ENCODE assay signal across 1 cellular context in the genomic region with DNA sequence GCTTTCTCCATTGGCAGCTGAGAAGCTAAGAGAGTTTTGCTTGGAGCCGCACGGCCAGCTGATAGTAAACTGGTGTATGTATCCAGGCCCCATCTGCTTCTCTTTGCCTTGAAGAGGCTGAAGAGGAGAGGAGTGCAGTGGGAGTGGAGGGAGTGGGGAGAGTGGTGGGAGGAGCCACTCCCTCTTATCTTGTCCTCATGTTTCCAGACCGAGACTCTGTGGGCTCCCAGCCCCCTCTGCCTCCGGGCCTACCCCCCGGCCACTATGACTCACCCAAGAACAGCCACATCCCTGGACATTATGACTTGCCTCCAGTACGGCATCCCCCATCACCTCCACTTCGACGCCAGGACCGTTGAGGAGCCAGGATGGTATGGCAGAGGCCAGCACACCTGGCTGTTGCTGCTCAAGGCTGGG.
TF ChIP-seq lines count a peak whose summit lies in the region.

No MANE protein-coding gene starts in this region.

TF ChIP-seq in K562, 482 proteins besides CTCF, POLR2A, EP300 and RAD21 (continued from another document and continues in another):
- TF ChIP-seq, protein P1, sequence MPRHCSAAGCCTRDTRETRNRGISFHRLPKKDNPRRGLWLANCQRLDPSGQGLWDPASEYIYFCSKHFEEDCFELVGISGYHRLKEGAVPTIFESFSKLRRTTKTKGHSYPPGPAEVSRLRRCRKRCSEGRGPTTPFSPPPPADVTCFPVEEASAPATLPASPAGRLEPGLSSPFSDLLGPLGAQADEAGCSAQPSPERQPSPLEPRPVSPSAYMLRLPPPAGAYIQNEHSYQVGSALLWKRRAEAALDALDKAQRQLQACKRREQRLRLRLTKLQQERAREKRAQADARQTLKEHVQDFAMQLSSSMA (CRISPR knock-in tag; IDR thresholded peaks at IDR 0.05), result no peak
- no peak for TF ChIP-seq NR4A1 (CRISPR knock-in tag; IDR thresholded peaks at IDR 0.05)
- no peak for TF ChIP-seq NR4A1 (tag; IDR thresholded peaks at IDR 0.05)
- no peak for TF ChIP-seq ZNF79 (CRISPR knock-in tag; IDR thresholded peaks at IDR 0.05; ENCODE audit: low read depth)
- TF ChIP-seq, protein P2, sequence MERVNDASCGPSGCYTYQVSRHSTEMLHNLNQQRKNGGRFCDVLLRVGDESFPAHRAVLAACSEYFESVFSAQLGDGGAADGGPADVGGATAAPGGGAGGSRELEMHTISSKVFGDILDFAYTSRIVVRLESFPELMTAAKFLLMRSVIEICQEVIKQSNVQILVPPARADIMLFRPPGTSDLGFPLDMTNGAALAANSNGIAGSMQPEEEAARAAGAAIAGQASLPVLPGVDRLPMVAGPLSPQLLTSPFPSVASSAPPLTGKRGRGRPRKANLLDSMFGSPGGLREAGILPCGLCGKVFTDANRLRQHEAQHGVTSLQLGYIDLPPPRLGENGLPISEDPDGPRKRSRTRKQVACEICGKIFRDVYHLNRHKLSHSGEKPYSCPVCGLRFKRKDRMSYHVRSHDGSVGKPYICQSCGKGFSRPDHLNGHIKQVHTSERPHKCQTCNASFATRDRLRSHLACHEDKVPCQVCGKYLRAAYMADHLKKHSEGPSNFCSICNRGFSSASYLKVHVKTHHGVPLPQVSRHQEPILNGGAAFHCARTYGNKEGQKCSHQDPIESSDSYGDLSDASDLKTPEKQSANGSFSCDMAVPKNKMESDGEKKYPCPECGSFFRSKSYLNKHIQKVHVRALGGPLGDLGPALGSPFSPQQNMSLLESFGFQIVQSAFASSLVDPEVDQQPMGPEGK (CRISPR knock-in tag; IDR thresholded peaks at IDR 0.05; ENCODE audit: borderline replicate concordance), result no peak
- TF ChIP-seq U2AF1 (optimal IDR thresholded peaks at IDR 0.05; ENCODE audit: low read depth, low read length), result no peak
- TF ChIP-seq SREBF1 (IDR thresholded peaks at IDR 0.05; ENCODE audit: borderline replicate concordance, low read depth, low read length), result no peak
- no peak for TF ChIP-seq ZSCAN29 (IDR thresholded peaks at IDR 0.05)
- TF ChIP-seq KLF6 (CRISPR knock-in tag; IDR thresholded peaks at IDR 0.05; ENCODE audit: borderline replicate concordance), result no peak
- no peak for TF ChIP-seq COPS2 (conservative IDR thresholded peaks at IDR 0.05)
- TF ChIP-seq ZNF146 (CRISPR knock-in tag; IDR thresholded peaks at IDR 0.05; ENCODE audit: unreplicated experiment), result no peak
- peak; percentile 98 for TF ChIP-seq FOSL1 (tag; conservative IDR thresholded peaks at IDR 0.05)
- TF ChIP-seq, protein P3, sequence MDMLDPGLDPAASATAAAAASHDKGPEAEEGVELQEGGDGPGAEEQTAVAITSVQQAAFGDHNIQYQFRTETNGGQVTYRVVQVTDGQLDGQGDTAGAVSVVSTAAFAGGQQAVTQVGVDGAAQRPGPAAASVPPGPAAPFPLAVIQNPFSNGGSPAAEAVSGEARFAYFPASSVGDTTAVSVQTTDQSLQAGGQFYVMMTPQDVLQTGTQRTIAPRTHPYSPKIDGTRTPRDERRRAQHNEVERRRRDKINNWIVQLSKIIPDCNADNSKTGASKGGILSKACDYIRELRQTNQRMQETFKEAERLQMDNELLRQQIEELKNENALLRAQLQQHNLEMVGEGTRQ (CRISPR knock-in tag; IDR thresholded peaks at IDR 0.05), result no peak
- TF ChIP-seq ZNF174 (CRISPR knock-in tag; IDR thresholded peaks at IDR 0.05), result no peak
- TF ChIP-seq, protein P4, sequence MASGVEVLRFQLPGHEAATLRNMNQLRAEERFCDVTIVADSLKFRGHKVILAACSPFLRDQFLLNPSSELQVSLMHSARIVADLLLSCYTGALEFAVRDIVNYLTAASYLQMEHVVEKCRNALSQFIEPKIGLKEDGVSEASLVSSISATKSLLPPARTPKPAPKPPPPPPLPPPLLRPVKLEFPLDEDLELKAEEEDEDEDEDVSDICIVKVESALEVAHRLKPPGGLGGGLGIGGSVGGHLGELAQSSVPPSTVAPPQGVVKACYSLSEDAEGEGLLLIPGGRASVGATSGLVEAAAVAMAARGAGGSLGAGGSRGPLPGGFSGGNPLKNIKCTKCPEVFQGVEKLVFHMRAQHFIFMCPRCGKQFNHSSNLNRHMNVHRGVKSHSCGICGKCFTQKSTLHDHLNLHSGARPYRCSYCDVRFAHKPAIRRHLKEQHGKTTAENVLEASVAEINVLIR (CRISPR knock-in tag; IDR thresholded peaks at IDR 0.05), result no peak
- TF ChIP-seq, protein P5, sequence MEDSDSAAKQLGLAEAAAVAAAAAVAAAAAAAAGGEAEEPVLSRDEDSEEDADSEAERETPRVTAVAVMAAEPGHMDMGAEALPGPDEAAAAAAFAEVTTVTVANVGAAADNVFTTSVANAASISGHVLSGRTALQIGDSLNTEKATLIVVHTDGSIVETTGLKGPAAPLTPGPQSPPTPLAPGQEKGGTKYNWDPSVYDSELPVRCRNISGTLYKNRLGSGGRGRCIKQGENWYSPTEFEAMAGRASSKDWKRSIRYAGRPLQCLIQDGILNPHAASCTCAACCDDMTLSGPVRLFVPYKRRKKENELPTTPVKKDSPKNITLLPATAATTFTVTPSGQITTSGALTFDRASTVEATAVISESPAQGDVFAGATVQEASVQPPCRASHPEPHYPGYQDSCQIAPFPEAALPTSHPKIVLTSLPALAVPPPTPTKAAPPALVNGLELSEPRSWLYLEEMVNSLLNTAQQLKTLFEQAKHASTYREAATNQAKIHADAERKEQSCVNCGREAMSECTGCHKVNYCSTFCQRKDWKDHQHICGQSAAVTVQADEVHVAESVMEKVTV (CRISPR knock-in tag; IDR thresholded peaks at IDR 0.05), result no peak
- no peak for TF ChIP-seq PPARD (CRISPR knock-in tag; IDR thresholded peaks at IDR 0.05)
- TF ChIP-seq HMG20B (CRISPR knock-in tag; IDR thresholded peaks at IDR 0.05), result no peak
- TF ChIP-seq HLTF (IDR thresholded peaks at IDR 0.05), result no peak
- TF ChIP-seq NFATC3 (IDR thresholded peaks at IDR 0.05), result no peak
- peak; percentile 76 for TF ChIP-seq EGR1 (conservative IDR thresholded peaks at IDR 0.05)
- TF ChIP-seq ZNF239 (CRISPR knock-in tag; IDR thresholded peaks at IDR 0.05), result no peak
- no peak for TF ChIP-seq PTTG1 (tag; IDR thresholded peaks at IDR 0.05; ENCODE audit: low read depth)
- TF ChIP-seq POLR2AphosphoS5 (IDR thresholded peaks at IDR 0.05; ENCODE audit: control insufficient read depth, insufficient read depth, low read depth, low read length), result 0 out of 2 replicates have a peak, but pooled peaks have one; percentile 33
- TF ChIP-seq, protein P6, sequence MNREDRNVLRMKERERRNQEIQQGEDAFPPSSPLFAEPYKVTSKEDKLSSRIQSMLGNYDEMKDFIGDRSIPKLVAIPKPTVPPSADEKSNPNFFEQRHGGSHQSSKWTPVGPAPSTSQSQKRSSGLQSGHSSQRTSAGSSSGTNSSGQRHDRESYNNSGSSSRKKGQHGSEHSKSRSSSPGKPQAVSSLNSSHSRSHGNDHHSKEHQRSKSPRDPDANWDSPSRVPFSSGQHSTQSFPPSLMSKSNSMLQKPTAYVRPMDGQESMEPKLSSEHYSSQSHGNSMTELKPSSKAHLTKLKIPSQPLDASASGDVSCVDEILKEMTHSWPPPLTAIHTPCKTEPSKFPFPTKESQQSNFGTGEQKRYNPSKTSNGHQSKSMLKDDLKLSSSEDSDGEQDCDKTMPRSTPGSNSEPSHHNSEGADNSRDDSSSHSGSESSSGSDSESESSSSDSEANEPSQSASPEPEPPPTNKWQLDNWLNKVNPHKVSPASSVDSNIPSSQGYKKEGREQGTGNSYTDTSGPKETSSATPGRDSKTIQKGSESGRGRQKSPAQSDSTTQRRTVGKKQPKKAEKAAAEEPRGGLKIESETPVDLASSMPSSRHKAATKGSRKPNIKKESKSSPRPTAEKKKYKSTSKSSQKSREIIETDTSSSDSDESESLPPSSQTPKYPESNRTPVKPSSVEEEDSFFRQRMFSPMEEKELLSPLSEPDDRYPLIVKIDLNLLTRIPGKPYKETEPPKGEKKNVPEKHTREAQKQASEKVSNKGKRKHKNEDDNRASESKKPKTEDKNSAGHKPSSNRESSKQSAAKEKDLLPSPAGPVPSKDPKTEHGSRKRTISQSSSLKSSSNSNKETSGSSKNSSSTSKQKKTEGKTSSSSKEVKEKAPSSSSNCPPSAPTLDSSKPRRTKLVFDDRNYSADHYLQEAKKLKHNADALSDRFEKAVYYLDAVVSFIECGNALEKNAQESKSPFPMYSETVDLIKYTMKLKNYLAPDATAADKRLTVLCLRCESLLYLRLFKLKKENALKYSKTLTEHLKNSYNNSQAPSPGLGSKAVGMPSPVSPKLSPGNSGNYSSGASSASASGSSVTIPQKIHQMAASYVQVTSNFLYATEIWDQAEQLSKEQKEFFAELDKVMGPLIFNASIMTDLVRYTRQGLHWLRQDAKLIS (CRISPR knock-in tag; IDR thresholded peaks at IDR 0.05), result no peak
- TF ChIP-seq ZNF274 (IDR thresholded peaks at IDR 0.05; ENCODE audit: borderline replicate concordance, low read depth, low read length), result no peak
- no peak for TF ChIP-seq ELF2 (CRISPR knock-in tag; IDR thresholded peaks at IDR 0.05)
- peak; percentile 45; the same call in 1 of the 2 replicates for TF ChIP-seq CXXC5 (CRISPR knock-in tag; IDR thresholded peaks at IDR 0.05)
- TF ChIP-seq KAT8 (IDR thresholded peaks at IDR 0.05; ENCODE audit: low read depth), result no peak
- TF ChIP-seq DMBX1 (CRISPR knock-in tag; IDR thresholded peaks at IDR 0.05; ENCODE audit: borderline replicate concordance), result no peak
- TF ChIP-seq POLR3A (IDR thresholded peaks at IDR 0.05; ENCODE audit: borderline replicate concordance, extremely low read depth, insufficient read depth, insufficient read length), result no peak
- TF ChIP-seq, protein P7, sequence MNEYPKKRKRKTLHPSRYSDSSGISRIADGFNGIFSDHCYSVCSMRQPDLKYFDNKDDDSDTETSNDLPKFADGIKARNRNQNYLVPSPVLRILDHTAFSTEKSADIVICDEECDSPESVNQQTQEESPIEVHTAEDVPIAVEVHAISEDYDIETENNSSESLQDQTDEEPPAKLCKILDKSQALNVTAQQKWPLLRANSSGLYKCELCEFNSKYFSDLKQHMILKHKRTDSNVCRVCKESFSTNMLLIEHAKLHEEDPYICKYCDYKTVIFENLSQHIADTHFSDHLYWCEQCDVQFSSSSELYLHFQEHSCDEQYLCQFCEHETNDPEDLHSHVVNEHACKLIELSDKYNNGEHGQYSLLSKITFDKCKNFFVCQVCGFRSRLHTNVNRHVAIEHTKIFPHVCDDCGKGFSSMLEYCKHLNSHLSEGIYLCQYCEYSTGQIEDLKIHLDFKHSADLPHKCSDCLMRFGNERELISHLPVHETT (CRISPR knock-in tag; conservative IDR thresholded peaks at IDR 0.05 in 1 of 2, IDR thresholded peaks at IDR 0.05 in 1 of 2), result 0 out of 4 replicates have a peak, but pooled peaks of 1 of the 2 experiments have one; percentile 53
- no peak for TF ChIP-seq U2AF2 (optimal IDR thresholded peaks at IDR 0.05; ENCODE audit: low read depth, low read length)
- TF ChIP-seq, protein P8, sequence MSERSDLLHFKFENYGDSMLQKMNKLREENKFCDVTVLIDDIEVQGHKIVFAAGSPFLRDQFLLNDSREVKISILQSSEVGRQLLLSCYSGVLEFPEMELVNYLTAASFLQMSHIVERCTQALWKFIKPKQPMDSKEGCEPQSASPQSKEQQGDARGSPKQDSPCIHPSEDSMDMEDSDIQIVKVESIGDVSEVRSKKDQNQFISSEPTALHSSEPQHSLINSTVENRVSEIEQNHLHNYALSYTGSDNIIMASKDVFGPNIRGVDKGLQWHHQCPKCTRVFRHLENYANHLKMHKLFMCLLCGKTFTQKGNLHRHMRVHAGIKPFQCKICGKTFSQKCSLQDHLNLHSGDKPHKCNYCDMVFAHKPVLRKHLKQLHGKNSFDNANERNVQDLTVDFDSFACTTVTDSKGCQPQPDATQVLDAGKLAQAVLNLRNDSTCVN (CRISPR knock-in tag; IDR thresholded peaks at IDR 0.05), result no peak
- TF ChIP-seq, protein P9, sequence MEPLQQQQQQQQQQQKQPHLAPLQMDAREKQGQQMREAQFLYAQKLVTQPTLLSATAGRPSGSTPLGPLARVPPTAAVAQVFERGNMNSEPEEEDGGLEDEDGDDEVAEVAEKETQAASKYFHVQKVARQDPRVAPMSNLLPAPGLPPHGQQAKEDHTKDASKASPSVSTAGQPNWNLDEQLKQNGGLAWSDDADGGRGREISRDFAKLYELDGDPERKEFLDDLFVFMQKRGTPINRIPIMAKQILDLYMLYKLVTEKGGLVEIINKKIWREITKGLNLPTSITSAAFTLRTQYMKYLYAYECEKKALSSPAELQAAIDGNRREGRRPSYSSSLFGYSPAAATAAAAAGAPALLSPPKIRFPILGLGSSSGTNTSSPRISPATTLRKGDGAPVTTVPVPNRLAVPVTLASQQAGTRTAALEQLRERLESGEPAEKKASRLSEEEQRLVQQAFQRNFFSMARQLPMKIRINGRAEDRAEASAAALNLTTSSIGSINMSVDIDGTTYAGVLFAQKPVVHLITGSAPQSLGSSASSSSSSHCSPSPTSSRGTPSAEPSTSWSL (CRISPR knock-in tag; IDR thresholded peaks at IDR 0.05; ENCODE audit: borderline replicate concordance), result no peak
- TF ChIP-seq, protein P10, sequence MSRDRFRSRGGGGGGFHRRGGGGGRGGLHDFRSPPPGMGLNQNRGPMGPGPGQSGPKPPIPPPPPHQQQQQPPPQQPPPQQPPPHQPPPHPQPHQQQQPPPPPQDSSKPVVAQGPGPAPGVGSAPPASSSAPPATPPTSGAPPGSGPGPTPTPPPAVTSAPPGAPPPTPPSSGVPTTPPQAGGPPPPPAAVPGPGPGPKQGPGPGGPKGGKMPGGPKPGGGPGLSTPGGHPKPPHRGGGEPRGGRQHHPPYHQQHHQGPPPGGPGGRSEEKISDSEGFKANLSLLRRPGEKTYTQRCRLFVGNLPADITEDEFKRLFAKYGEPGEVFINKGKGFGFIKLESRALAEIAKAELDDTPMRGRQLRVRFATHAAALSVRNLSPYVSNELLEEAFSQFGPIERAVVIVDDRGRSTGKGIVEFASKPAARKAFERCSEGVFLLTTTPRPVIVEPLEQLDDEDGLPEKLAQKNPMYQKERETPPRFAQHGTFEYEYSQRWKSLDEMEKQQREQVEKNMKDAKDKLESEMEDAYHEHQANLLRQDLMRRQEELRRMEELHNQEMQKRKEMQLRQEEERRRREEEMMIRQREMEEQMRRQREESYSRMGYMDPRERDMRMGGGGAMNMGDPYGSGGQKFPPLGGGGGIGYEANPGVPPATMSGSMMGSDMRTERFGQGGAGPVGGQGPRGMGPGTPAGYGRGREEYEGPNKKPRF (IDR thresholded peaks at IDR 0.05; ENCODE audit: low read depth, low read length), result no peak
- TF ChIP-seq, protein P11, sequence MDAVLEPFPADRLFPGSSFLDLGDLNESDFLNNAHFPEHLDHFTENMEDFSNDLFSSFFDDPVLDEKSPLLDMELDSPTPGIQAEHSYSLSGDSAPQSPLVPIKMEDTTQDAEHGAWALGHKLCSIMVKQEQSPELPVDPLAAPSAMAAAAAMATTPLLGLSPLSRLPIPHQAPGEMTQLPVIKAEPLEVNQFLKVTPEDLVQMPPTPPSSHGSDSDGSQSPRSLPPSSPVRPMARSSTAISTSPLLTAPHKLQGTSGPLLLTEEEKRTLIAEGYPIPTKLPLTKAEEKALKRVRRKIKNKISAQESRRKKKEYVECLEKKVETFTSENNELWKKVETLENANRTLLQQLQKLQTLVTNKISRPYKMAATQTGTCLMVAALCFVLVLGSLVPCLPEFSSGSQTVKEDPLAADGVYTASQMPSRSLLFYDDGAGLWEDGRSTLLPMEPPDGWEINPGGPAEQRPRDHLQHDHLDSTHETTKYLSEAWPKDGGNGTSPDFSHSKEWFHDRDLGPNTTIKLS (IDR thresholded peaks at IDR 0.05; ENCODE audit: borderline replicate concordance, low read depth), result 0 out of 2 replicates have a peak, but pooled peaks have one; percentile 31
